In the genomic region with DNA sequence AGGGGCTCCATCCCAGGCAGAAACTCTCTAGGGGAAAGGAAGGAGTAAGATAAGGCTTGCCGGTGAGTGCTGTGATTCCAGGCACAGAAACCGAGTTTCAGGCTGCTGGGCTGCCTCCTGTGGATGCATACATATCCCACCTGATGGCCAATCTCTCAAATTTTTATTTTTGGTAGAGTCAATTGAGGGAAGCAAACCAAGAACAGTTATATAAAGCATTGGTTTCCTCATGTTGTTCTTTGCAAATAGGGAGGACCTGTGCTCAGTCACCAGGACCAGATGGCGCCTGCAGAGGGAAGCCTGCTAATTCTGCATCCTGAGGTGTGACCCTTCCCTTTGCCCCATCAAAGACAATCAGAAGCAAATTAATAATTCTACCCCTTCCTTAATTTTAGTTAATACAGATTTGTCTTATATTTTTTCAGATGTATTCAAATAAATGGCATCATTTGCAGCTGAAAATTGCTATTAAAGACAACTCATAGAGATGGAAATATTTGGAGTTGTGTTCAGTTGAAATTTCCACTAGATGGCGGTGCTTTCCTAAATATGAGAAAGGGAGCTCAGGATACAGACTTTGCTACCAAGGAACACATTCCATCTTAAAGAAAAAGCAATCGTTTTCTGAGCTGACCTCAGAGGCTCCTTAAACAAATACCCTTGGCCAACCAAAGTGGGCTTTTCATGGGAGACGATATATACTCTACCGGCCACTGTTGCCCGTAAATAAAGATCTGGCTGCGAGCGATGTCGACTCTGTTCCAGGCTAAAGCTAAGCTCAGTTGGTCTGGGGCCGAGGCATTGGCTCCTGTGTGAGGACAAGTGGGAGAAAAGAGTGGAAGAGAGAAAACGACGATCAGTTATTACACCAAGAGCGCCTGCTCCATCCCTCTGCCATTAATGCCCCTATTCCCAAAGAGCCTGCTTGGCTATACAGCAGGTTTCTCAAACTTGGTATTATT, we compare ENCODE assay signal across 9 cellular contexts.
DNase-seq lines count a peak whose midpoint lies in the region; ATAC-seq, FAIRE-seq and TF ChIP-seq lines count a peak whose summit lies in the region.
"Had no signal": no experiment of that assay in that cellular context is flagged by ENCODE, and none has a peak within 500 bp of the region (broad histone marks: within the 10 kb centered on the region; RNA-seq: fewer than 3 reads in every experiment).

No MANE protein-coding gene starts in this region.

- H3K27me3 ChIP-seq in esophagus squamous epithelium, result peaks cover 0 to 9% (median 0%) of the 10 kb centered on the region in 4 donors
- no peaks in the 10 kb centered on the region for H3K27me3 ChIP-seq in neuronal stem cell (ENCODE audit: control insufficient read depth in 3 of 3, insufficient read depth in 3 of 3, low read depth in 1 of 3, low read length in 3 of 3)
- H3K27me3 ChIP-seq: BLaER1 treated with 17β-estradiol and CSF1 and Interleukin-3, amounts not matched to agents 10 nM and 100 nM had no signal

- H3K36me3 ChIP-seq in esophagus squamous epithelium, result no peaks in the 10 kb centered on the region
- no peaks in the 10 kb centered on the region for H3K36me3 ChIP-seq in neuronal stem cell (replicated peaks in 1 of 2; ENCODE audit: control insufficient read depth in 2 of 2, insufficient read depth in 2 of 2, low read length in 2 of 2)
- H3K36me3 ChIP-seq: BLaER1 treated with 17β-estradiol and CSF1 and Interleukin-3, amounts not matched to agents 10 nM and 100 nM had no signal

- no peak overlapping the region for H4K91ac ChIP-seq in neuronal stem cell (ENCODE audit: low read depth, low read length, poor library complexity)

- H3K23ac ChIP-seq in neuronal stem cell (ENCODE audit: low read depth, low read length, poor library complexity), result no peak overlapping the region

- H3K14ac ChIP-seq in neuronal stem cell (ENCODE audit: low read length), result no peak overlapping the region

- peak; percentile 3 for DNase-seq in DMS79 treated with DMSO at 0.1 percent for 48 hours (lab: John Stamatoyannopoulos, UW)
- DNase-seq in DMS79 (lab: John Stamatoyannopoulos, UW), result no peak
- DNase-seq in HS-5 (ENCODE audit: low read depth), result peak; percentile 23
- peak; percentile 42 for DNase-seq in RCC 7860 (ENCODE audit: low spot score)
- no peak for DNase-seq in esophagus squamous epithelium (lab: John Stamatoyannopoulos, UW)
- DNase-seq in neuronal stem cell (ENCODE audit: low spot score), result peak; percentile 64
- DNase-seq in activated CD8-positive, alpha-beta memory T cell treated with anti-CD3 and anti-CD28 coated beads, Interleukin-2, amount 10 ng/mL, durations not matched to agents 7 days and 5 days, result no peak
- DNase-seq in stimulated activated CD8-positive, alpha-beta memory T cell treated with anti-CD3 and anti-CD28 coated beads, Interleukin-4, amount 100 ng/mL, for 48 hours, result no peak

- no peak overlapping the region for H2BK15ac ChIP-seq in neuronal stem cell (ENCODE audit: low read length)

- H3K79me1 ChIP-seq in neuronal stem cell (ENCODE audit: low read depth, low read length), result no peaks in the 10 kb centered on the region

- no peaks in the 10 kb centered on the region for H3K9me3 Mint-ChIP-seq in activated CD8-positive, alpha-beta memory T cell treated with anti-CD3 and anti-CD28 coated beads, Interleukin-2, amount 10 ng/mL, durations not matched to agents 7 days and 5 days (ENCODE audit: low read depth)

- H4K8ac ChIP-seq in neuronal stem cell (ENCODE audit: low read depth, low read length), result no peak overlapping the region

- no peak overlapping the region for H3K4ac ChIP-seq in neuronal stem cell (ENCODE audit: low read length)

- H3K4me1 ChIP-seq in esophagus squamous epithelium (no peaks in the 10 kb centered on the region), neuronal stem cell (ENCODE audit: control insufficient read depth in 2 of 2, insufficient read depth in 1 of 2, low read depth in 1 of 2, low read length in 2 of 2) (peaks cover 2 to 6% of the 10 kb centered on the region in 2 donors)
- H3K4me1 ChIP-seq: BLaER1 treated with 17β-estradiol and CSF1 and Interleukin-3, amounts not matched to agents 10 nM and 100 nM had no signal

- no peak for ATAC-seq in activated CD8-positive, alpha-beta memory T cell treated with anti-CD3 and anti-CD28 coated beads, Interleukin-2, amount 10 ng/mL, durations not matched to agents 7 days and 5 days

- H2AK5ac ChIP-seq in neuronal stem cell (ENCODE audit: low read depth, low read length), result no peak overlapping the region

- H2AFZ ChIP-seq in neuronal stem cell (ENCODE audit: low read length), result peak overlapping the region; percentile 72

- H2BK12ac ChIP-seq in neuronal stem cell (ENCODE audit: low read length), result no peak overlapping the region

- intact Hi-C loops in esophagus squamous epithelium (cut with DNase I), result loop anchor here (5.0 kb wide), 1 partner anchor 362 kb away; no protein-coding TSS in a partner anchor

- no peak overlapping the region for H3K4me3 Mint-ChIP-seq in activated CD8-positive, alpha-beta memory T cell treated with anti-CD3 and anti-CD28 coated beads, Interleukin-2, amount 10 ng/mL, durations not matched to agents 7 days and 5 days

- no peak overlapping the region for H3K27ac Mint-ChIP-seq in activated CD8-positive, alpha-beta memory T cell treated with anti-CD3 and anti-CD28 coated beads, Interleukin-2, amount 10 ng/mL, durations not matched to agents 7 days and 5 days

- H3K9me3 ChIP-seq in esophagus squamous epithelium (no peaks in the 10 kb centered on the region), neuronal stem cell (replicated peaks in 1 of 2; ENCODE audit: control insufficient read depth in 2 of 2, insufficient read depth in 1 of 2, low read depth in 1 of 2, low read length in 2 of 2) (no peaks in the 10 kb centered on the region)
- H3K9me3 ChIP-seq: BLaER1 treated with 17β-estradiol and CSF1 and Interleukin-3, amounts not matched to agents 10 nM and 100 nM had no signal

- no peak for TF ChIP-seq POLR2A in esophagus squamous epithelium (IDR thresholded peaks at IDR 0.05)

- H3K4me2 ChIP-seq in neuronal stem cell (ENCODE audit: insufficient read depth, low read length, poor library complexity, severe bottlenecking), result no peak overlapping the region
- H3K4me2 ChIP-seq: BLaER1 treated with 17β-estradiol and CSF1 and Interleukin-3, amounts not matched to agents 10 nM and 100 nM had no signal

- H3K4me3 ChIP-seq in esophagus squamous epithelium (no peak overlapping the region), neuronal stem cell (ENCODE audit: low read length in 2 of 2) (no peak overlapping the region)
- H3K4me3 ChIP-seq: BLaER1 treated with 17β-estradiol and CSF1 and Interleukin-3, amounts not matched to agents 10 nM and 100 nM had no signal

- H3K18ac ChIP-seq in neuronal stem cell (ENCODE audit: low read length), result peak overlapping the region; percentile 11

- H2BK120ac ChIP-seq in neuronal stem cell (ENCODE audit: low read depth, low read length), result no peak overlapping the region

- 46 to 58% methylated on average over 15 of the region's 15 CpGs for WGBS in esophagus squamous epithelium, 2 donors
- no CpG with 5 or more reads among the region's 15 CpGs for WGBS in neuronal stem cell (ENCODE audit: extremely low coverage in 2 of 2, insufficient read length in 2 of 2, insufficient replicate concordance in 1 of 2), 2 donors

- peak in 5 of 6 experiments; percentile 43 to 63 (median 51) for TF ChIP-seq CTCF in esophagus squamous epithelium (IDR thresholded peaks at IDR 0.05)

- no peak overlapping the region for H2BK5ac ChIP-seq in neuronal stem cell (ENCODE audit: low read length)

- no peaks in the 10 kb centered on the region for H3K36me3 Mint-ChIP-seq in activated CD8-positive, alpha-beta memory T cell treated with anti-CD3 and anti-CD28 coated beads, Interleukin-2, amount 10 ng/mL, durations not matched to agents 7 days and 5 days

- CTCF ChIA-PET in activated CD8-positive, alpha-beta memory T cell treated with anti-CD3 and anti-CD28 coated beads, Interleukin-2, amount 10 ng/mL, durations not matched to agents 7 days and 5 days (lab: Charles Lee), result interaction anchor here (0.7 to 3.7 kb wide), 8 partner anchors 10 to 609 kb away, joined by 3 to 20 read pairs (median 3); no protein-coding TSS in a partner anchor

- H3K27me3 Mint-ChIP-seq in activated CD8-positive, alpha-beta memory T cell treated with anti-CD3 and anti-CD28 coated beads, Interleukin-2, amount 10 ng/mL, durations not matched to agents 7 days and 5 days, result peaks cover 8% of the 10 kb centered on the region

- H3K9ac ChIP-seq in neuronal stem cell (ENCODE audit: low read depth, low read length, poor library complexity), result no peak overlapping the region
- H3K9ac ChIP-seq: BLaER1 treated with 17β-estradiol and CSF1 and Interleukin-3, amounts not matched to agents 10 nM and 100 nM had no signal

- no peak overlapping the region for H3K27ac ChIP-seq in esophagus squamous epithelium
- no peak overlapping the region for H3K27ac ChIP-seq in neuronal stem cell (replicated peaks; ENCODE audit: low read length)
- H3K27ac ChIP-seq: BLaER1 treated with 17β-estradiol and CSF1 and Interleukin-3, amounts not matched to agents 10 nM and 100 nM had no signal

- H3K4me1 Mint-ChIP-seq in activated CD8-positive, alpha-beta memory T cell treated with anti-CD3 and anti-CD28 coated beads, Interleukin-2, amount 10 ng/mL, durations not matched to agents 7 days and 5 days, result no peaks in the 10 kb centered on the region

- FAIRE-seq in RCC 7860 (lab: Jason Lieb, UNC), result peak; percentile 64

Comparison
In these comparisons a context has a peak if more than half of its experiments do, and no peak if none do; other contexts are left out.
1. DNase-seq: peak in DMS79 treated with DMSO at 0.1 percent for 48 hours (single experiment), HS-5 (single experiment), RCC 7860 (single experiment) and neuronal stem cell (single experiment); none in DMS79 (single experiment), esophagus squamous epithelium (single experiment), activated CD8-positive, alpha-beta memory T cell treated with anti-CD3 and anti-CD28 coated beads, Interleukin-2, amount 10 ng/mL, durations not matched to agents 7 days and 5 days (single experiment) and stimulated activated CD8-positive, alpha-beta memory T cell treated with anti-CD3 and anti-CD28 coated beads, Interleukin-4, amount 100 ng/mL, for 48 hours (single experiment).